7 cellular contexts compared by ENCODE assay signal in genomic region chr17:11555530-11555929, GRCh38. TPM values are rescaled to one million over a fixed set of nuclear protein-coding genes. Genes with fewer than 3 reads are reported as not detected.
"Had no signal": no experiment of that assay in that cellular context is flagged by ENCODE, and none has a peak within 500 bp of the region (broad histone marks: within the 10 kb centered on the region; RNA-seq: fewer than 3 reads in every experiment).

No MANE protein-coding gene starts in this region.

- DNase-seq: IMR-90, KBM-7, KG1 had no signal

- H3K4me3 ChIP-seq: K562 had no signal

- H3K27ac ChIP-seq: HL-60 had no signal

RNA-seq across cellular contexts. Expression of gene DNAH9, which starts 42.7 kb away (rescaled TPM):
- total RNA-seq: HepG2, HT1080, IMR-90, K562 had no signal
